10 cellular contexts compared by ENCODE assay signal in the genomic region with DNA sequence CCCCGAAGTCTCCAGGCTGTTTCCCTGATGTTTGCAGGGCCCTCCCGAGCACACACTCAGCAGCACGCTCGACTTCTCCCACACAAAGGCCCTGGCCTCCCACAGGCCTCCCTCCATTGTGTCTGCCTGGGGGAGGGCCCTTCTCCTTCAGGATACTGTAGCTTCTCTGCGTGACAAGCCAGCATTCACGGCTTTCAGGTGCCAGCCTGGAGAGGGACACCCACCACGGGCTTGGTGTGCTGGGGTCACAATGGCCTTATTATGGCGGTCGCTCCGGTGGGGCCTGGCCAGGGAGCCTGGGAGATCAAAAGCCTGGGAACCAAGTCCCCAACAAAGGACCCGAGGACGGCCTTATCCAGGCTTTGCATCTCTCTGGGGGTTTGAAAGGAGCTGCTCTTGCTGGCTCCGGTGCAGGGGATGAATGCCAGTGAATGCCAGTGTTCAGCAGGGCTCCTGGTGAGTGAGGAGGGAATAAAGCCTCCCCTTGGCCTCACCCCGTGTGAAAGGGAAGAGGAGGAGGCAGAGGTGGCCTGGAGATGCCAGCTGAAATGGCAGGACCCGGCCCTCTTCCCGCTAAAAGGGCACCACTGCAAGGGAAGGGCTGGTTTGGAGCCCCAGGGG. TPM values are rescaled to one million over a fixed set of nuclear protein-coding genes. Genes with fewer than 3 reads are reported as not detected.
A peak's percentile ranks its signal among the peaks of the same experiment; 100 is the strongest.
DNase-seq lines count a peak whose midpoint lies in the region; ATAC-seq lines count a peak whose summit lies in the region.
"Had no signal": no experiment of that assay in that cellular context is flagged by ENCODE, and none has a peak within 500 bp of the region (broad histone marks: within the 10 kb centered on the region; RNA-seq: fewer than 3 reads in every experiment).

No MANE protein-coding gene starts in this region.

- H3K9me3 Mint-ChIP-seq in stimulated activated naive CD8-positive, alpha-beta T cell treated with anti-CD3 and anti-CD28 coated beads, Interleukin-15, amount 100 ng/mL, for 72 hours, result no peaks in the 10 kb centered on the region
- H3K9me3 Mint-ChIP-seq: activated naive CD4-positive, alpha-beta T cell treated with anti-CD3 and anti-CD28 coated beads, Interleukin-2, amount 10 ng/mL, durations not matched to agents 7 days and 5 days; immature natural killer cell had no signal

- 46 to 58% methylated on average over 14 of the region's 16 CpGs for WGBS in mesodermal cell (ENCODE audit: insufficient coverage in 2 of 2), 2 experiments
- 81% methylated on average over 16 of the region's 16 CpGs for WGBS in urinary bladder

- H3K4me3 ChIP-seq in mesodermal cell (ENCODE audit: extremely low read depth, insufficient read depth, low read length, poor library complexity, severe bottlenecking), result no peak overlapping the region
- no peak overlapping the region for H3K4me3 ChIP-seq in urinary bladder (ENCODE audit: low read depth, low read length)

- peaks cover 3% of the 10 kb centered on the region for H3K27me3 Mint-ChIP-seq in stimulated activated naive CD8-positive, alpha-beta T cell treated with anti-CD3 and anti-CD28 coated beads, Interleukin-15, amount 100 ng/mL, for 72 hours

- H3K9me3 ChIP-seq in mesodermal cell (ENCODE audit: control insufficient read depth, low read length), result no peaks in the 10 kb centered on the region

- peaks cover 59% of the 10 kb centered on the region for H3K36me3 ChIP-seq in mesodermal cell (ENCODE audit: control insufficient read depth, insufficient read depth, low read length)
- H3K36me3 ChIP-seq in urinary bladder (ENCODE audit: insufficient read depth), result no peaks in the 10 kb centered on the region

- H3K27ac Mint-ChIP-seq in stimulated activated naive CD8-positive, alpha-beta T cell treated with anti-CD3 and anti-CD28 coated beads, Interleukin-15, amount 100 ng/mL, for 72 hours, result no peak overlapping the region
- H3K27ac Mint-ChIP-seq: activated naive CD4-positive, alpha-beta T cell treated with anti-CD3 and anti-CD28 coated beads, Interleukin-2, amount 10 ng/mL, durations not matched to agents 7 days and 5 days had no signal

- DNase-seq in NCI-H748 (lab: John Stamatoyannopoulos, UW; ENCODE audit: unreplicated experiment) (peak; percentile 39), NCI-H748 treated with DMSO at 0.1 percent for 48 hours (lab: John Stamatoyannopoulos, UW) (no peak), caudate nucleus (lab: John Stamatoyannopoulos, UW) (peak in 18 of 61 donors; percentile 10 to 76 (median 46)), HUDEP-2 (lab: John Stamatoyannopoulos, UW; ENCODE audit: unreplicated experiment in 76 of 76) (no peak)
- no peak for DNase-seq in stimulated activated naive CD8-positive, alpha-beta T cell treated with anti-CD3 and anti-CD28 coated beads, Interleukin-15, amount 100 ng/mL, for 72 hours
- DNase-seq: activated naive CD4-positive, alpha-beta T cell treated with anti-CD3 and anti-CD28 coated beads, Interleukin-2, amount 10 ng/mL, durations not matched to agents 7 days and 5 days; immature natural killer cell had no signal

- H3K4me1 Mint-ChIP-seq in stimulated activated naive CD8-positive, alpha-beta T cell treated with anti-CD3 and anti-CD28 coated beads, Interleukin-15, amount 100 ng/mL, for 72 hours, result peaks cover 31% of the 10 kb centered on the region

- no peak for ATAC-seq in HG03571 (IDR thresholded peaks at IDR 0.05; ENCODE audit: unreplicated experiment)
- no peak for ATAC-seq in stimulated activated naive CD8-positive, alpha-beta T cell treated with anti-CD3 and anti-CD28 coated beads, Interleukin-15, amount 100 ng/mL, for 72 hours

- H3K27ac ChIP-seq in caudate nucleus (ENCODE audit: low read depth, low read length) (peak overlapping the region; percentile 83), mesodermal cell (ENCODE audit: low read depth, low read length, severe bottlenecking) (peak overlapping the region; percentile 89), urinary bladder (ENCODE audit: low read depth) (peak overlapping the region; percentile 40)

- H3K4me1 ChIP-seq in mesodermal cell (ENCODE audit: control insufficient read depth, insufficient read depth, low read length, poor library complexity, severe bottlenecking), result peaks cover 57% of the 10 kb centered on the region
- no peaks in the 10 kb centered on the region for H3K4me1 ChIP-seq in urinary bladder (ENCODE audit: insufficient read depth)

- no peak overlapping the region for H3K4me3 Mint-ChIP-seq in stimulated activated naive CD8-positive, alpha-beta T cell treated with anti-CD3 and anti-CD28 coated beads, Interleukin-15, amount 100 ng/mL, for 72 hours
- H3K4me3 Mint-ChIP-seq: activated naive CD4-positive, alpha-beta T cell treated with anti-CD3 and anti-CD28 coated beads, Interleukin-2, amount 10 ng/mL, durations not matched to agents 7 days and 5 days; immature natural killer cell had no signal

RNA-seq across cellular contexts. Expression of gene TRAF6, which starts 55.0 kb away (rescaled TPM):
- polyA plus RNA-seq in mesodermal cell (2013, experiment 1 of 2), result 15.6 TPM
- 14.2 TPM for polyA plus RNA-seq in mesodermal cell (2013, experiment 2 of 2)
- total RNA-seq in urinary bladder, result 14.8 TPM
- 6.6 TPM for polyA plus RNA-seq in urinary bladder
